13 cellular contexts compared by ENCODE assay signal in genomic region chr3:183381179-183381578, GRCh38. TPM values are rescaled to one million over a fixed set of nuclear protein-coding genes. Genes with fewer than 3 reads are reported as not detected.
DNase-seq lines count a peak whose midpoint lies in the region; ATAC-seq, FAIRE-seq and TF ChIP-seq lines count a peak whose summit lies in the region.
"Had no signal": no experiment of that assay in that cellular context is flagged by ENCODE, and none has a peak within 500 bp of the region (broad histone marks: within the 10 kb centered on the region; RNA-seq: fewer than 3 reads in every experiment).

No MANE protein-coding gene starts in this region.

- no peaks in the 10 kb centered on the region for H3K9me3 Mint-ChIP-seq in activated naive CD8-positive, alpha-beta T cell treated with anti-CD3 and anti-CD28 coated beads, Interleukin-2, amount 50 U/mL, for 24 hours
- H3K9me3 Mint-ChIP-seq in activated naive CD8-positive, alpha-beta T cell treated with anti-CD3 and anti-CD28 coated beads for 36 hours: no peaks in the 10 kb centered on the region
- peaks cover 0 to 2% of the 10 kb centered on the region in 2 donors for H3K9me3 Mint-ChIP-seq in stimulated activated naive B cell treated with anti-CD40 and anti-IgM and Interleukin-4, amounts not matched to agents 10 μg/mL and 1 μg/mL and 100 μg/mL, for 72 hours
- H3K9me3 Mint-ChIP-seq: activated T-helper 2 cell treated with anti-CD3 and anti-CD28 coated beads, Interferon-gamma antibody, Interleukin-2, Interleukin-4, amounts not matched to agents 10 μg/mL and 5 μg/mL and 100 μg/mL, durations not matched to agents 14 hours and 24 hours and 36 hours; T-helper 1 cell treated with Interleukin-12 subunit alpha and Interleukin-12 subunit beta and Interleukin-4 antibody, amounts not matched to agents 30 μg/mL and 1 μg/mL, for 36 hours had no signal

- no peak overlapping the region for H3K9ac ChIP-seq in mammary epithelial cell (ENCODE audit: insufficient read depth, low read length)
- H3K9ac ChIP-seq: BLaER1 had no signal

- H3K27me3 Mint-ChIP-seq in activated naive CD8-positive, alpha-beta T cell treated with anti-CD3 and anti-CD28 coated beads, Interleukin-2, amount 50 U/mL, for 24 hours: peaks cover 2% of the 10 kb centered on the region
- H3K27me3 Mint-ChIP-seq in activated naive CD8-positive, alpha-beta T cell treated with anti-CD3 and anti-CD28 coated beads for 36 hours: peaks cover 3% of the 10 kb centered on the region
- peaks cover 14 to 23% of the 10 kb centered on the region in 2 donors for H3K27me3 Mint-ChIP-seq in stimulated activated naive B cell treated with anti-CD40 and anti-IgM and Interleukin-4, amounts not matched to agents 10 μg/mL and 1 μg/mL and 100 μg/mL, for 72 hours

- FAIRE-seq in small intestine (lab: Jason Lieb, UNC): no peak

- CTCF ChIA-PET in mammary epithelial cell (lab: Charles Lee; ENCODE audit: low non-redundant PET): interaction anchor here (0.8 kb wide), 1 partner anchor 196 kb away, joined by 3 read pairs; no protein-coding TSS in a partner anchor

- dilution Hi-C loops in mammary epithelial cell (cut with HindIII; ENCODE audit: low sequenced_read_pairs): no loop called here

- DNase-seq in activated naive CD8-positive, alpha-beta T cell treated with anti-CD3 and anti-CD28 coated beads, Interleukin-2, amount 50 U/mL, for 24 hours: no peak
- DNase-seq in activated naive CD8-positive, alpha-beta T cell treated with anti-CD3 and anti-CD28 coated beads for 36 hours: no peak
- DNase-seq in NCI-H2196 (lab: John Stamatoyannopoulos, UW; ENCODE audit: unreplicated experiment) (peak; percentile 45), mammary epithelial cell (peak; percentile 80), small intestine (no peak), vagina (ENCODE audit: extremely low spot score in 2 of 2) (no peak), left cardiac atrium (no peak)
- DNase-seq in stimulated activated naive B cell treated with anti-CD40 and anti-IgM and Interleukin-4, amounts not matched to agents 10 μg/mL and 1 μg/mL and 100 μg/mL, for 72 hours: no peak
- DNase-seq: left colon, NCI-H1694 had no signal

- H3K9me3 ChIP-seq in mammary epithelial cell (replicated peaks; ENCODE audit: insufficient read depth, low read length) (no peaks in the 10 kb centered on the region), small intestine (ENCODE audit: control insufficient read depth, low read depth) (no peaks in the 10 kb centered on the region), vagina (no peaks in the 10 kb centered on the region)
- H3K9me3 ChIP-seq: BLaER1 had no signal

- 61% methylated on average over 4 of the region's 4 CpGs for WGBS in mammary epithelial cell (ENCODE audit: low coverage, missing lambda C conversion rate)
- WGBS in small intestine, 3 donors: 61 to 70% (median 67%) methylated on average over 4 of the region's 4 CpGs

- peak; percentile 54 for ATAC-seq in activated naive CD8-positive, alpha-beta T cell treated with anti-CD3 and anti-CD28 coated beads, Interleukin-2, amount 50 U/mL, for 24 hours
- ATAC-seq in stimulated activated naive B cell treated with anti-CD40 and anti-IgM and Interleukin-4, amounts not matched to agents 10 μg/mL and 1 μg/mL and 100 μg/mL, for 72 hours (replicated peaks): peak; percentile 30 to 33
- ATAC-seq in left cardiac atrium: no peak
- ATAC-seq: left colon had no signal

- H4K20me1 ChIP-seq in mammary epithelial cell (ENCODE audit: insufficient read depth, low read length): no peaks in the 10 kb centered on the region
- H4K20me1 ChIP-seq: BLaER1 had no signal

- TF ChIP-seq POLR2A in vagina (IDR thresholded peaks at IDR 0.05): no peak

- no peak overlapping the region for H3K4me3 ChIP-seq in mammary epithelial cell (replicated peaks in 1 of 3; ENCODE audit: insufficient read depth in 1 of 3, low read depth in 2 of 3, low read length in 3 of 3)
- H3K4me3 ChIP-seq in small intestine (ENCODE audit: low read depth in 1 of 2, low read length in 2 of 2): no peak overlapping the region
- no peak overlapping the region for H3K4me3 ChIP-seq in vagina
- H3K4me3 ChIP-seq: BLaER1 had no signal

- in situ Hi-C loops in mammary epithelial cell (cut with MboI; ENCODE audit: low sequenced_read_pairs in 2 of 2): loop anchor here in 1 of 2 donors (5.0 to 10.0 kb wide), 2 partner anchors 126 to 199 kb away; partner anchors contain the start of gene B3GNT5

- intact Hi-C loops in mammary epithelial cell (cut with micrococcal nuclease): no loop called here
- intact Hi-C loops in vagina (cut with DNase I): loop anchor here (5.0 kb wide), 1 partner anchor 199 kb away; no protein-coding TSS in a partner anchor
- intact Hi-C loops in left cardiac atrium (cut with DNase I): loop anchor here in 1 of 2 donors (10.0 kb wide), 1 partner anchor 256 kb away; no protein-coding TSS in a partner anchor

- no peak overlapping the region for H3K27ac Mint-ChIP-seq in activated naive CD8-positive, alpha-beta T cell treated with anti-CD3 and anti-CD28 coated beads, Interleukin-2, amount 50 U/mL, for 24 hours
- H3K27ac Mint-ChIP-seq in activated naive CD8-positive, alpha-beta T cell treated with anti-CD3 and anti-CD28 coated beads for 36 hours: no peak overlapping the region
- H3K27ac Mint-ChIP-seq in stimulated activated naive B cell treated with anti-CD40 and anti-IgM and Interleukin-4, amounts not matched to agents 10 μg/mL and 1 μg/mL and 100 μg/mL, for 72 hours: peak overlapping the region; percentile 88
- H3K27ac Mint-ChIP-seq: activated T-helper 2 cell treated with anti-CD3 and anti-CD28 coated beads, Interferon-gamma antibody, Interleukin-2, Interleukin-4, amounts not matched to agents 10 μg/mL and 5 μg/mL and 100 μg/mL, durations not matched to agents 14 hours and 24 hours and 36 hours; T-helper 1 cell treated with Interleukin-12 subunit alpha and Interleukin-12 subunit beta and Interleukin-4 antibody, amounts not matched to agents 30 μg/mL and 1 μg/mL, for 36 hours had no signal

- TF ChIP-seq CTCF in mammary epithelial cell (conservative IDR thresholded peaks at IDR 0.05 in 1 of 2, IDR thresholded peaks at IDR 0.05 in 1 of 2; ENCODE audit: extremely low read depth in 1 of 2, insufficient read depth in 1 of 2, low read depth in 1 of 2, low read length in 2 of 2) (no peak), vagina (IDR thresholded peaks at IDR 0.05) (no peak)

- peak overlapping the region; percentile 47 for H3K27ac ChIP-seq in mammary epithelial cell (ENCODE audit: insufficient read depth, low read depth, low read length)
- no peak overlapping the region for H3K27ac ChIP-seq in small intestine (ENCODE audit: low read depth in 1 of 2, low read length in 1 of 2)
- no peak overlapping the region for H3K27ac ChIP-seq in vagina
- H3K27ac ChIP-seq: BLaER1 had no signal

- no peak overlapping the region for H3K4me2 ChIP-seq in mammary epithelial cell (ENCODE audit: insufficient read depth, low read depth, low read length)
- H3K4me2 ChIP-seq: BLaER1 had no signal

- peaks cover 2% of the 10 kb centered on the region for H3K36me3 Mint-ChIP-seq in activated naive CD8-positive, alpha-beta T cell treated with anti-CD3 and anti-CD28 coated beads, Interleukin-2, amount 50 U/mL, for 24 hours (ENCODE audit: low read depth)
- peaks cover 1% of the 10 kb centered on the region for H3K36me3 Mint-ChIP-seq in activated naive CD8-positive, alpha-beta T cell treated with anti-CD3 and anti-CD28 coated beads for 36 hours
- peaks cover 4 to 7% of the 10 kb centered on the region in 2 donors for H3K36me3 Mint-ChIP-seq in stimulated activated naive B cell treated with anti-CD40 and anti-IgM and Interleukin-4, amounts not matched to agents 10 μg/mL and 1 μg/mL and 100 μg/mL, for 72 hours

- H3K36me3 ChIP-seq in mammary epithelial cell (ENCODE audit: insufficient read depth, low read length): no peaks in the 10 kb centered on the region
- H3K36me3 ChIP-seq in small intestine (ENCODE audit: control insufficient read depth in 2 of 2, insufficient read depth in 2 of 2, low read length in 2 of 2): no peaks in the 10 kb centered on the region
- H3K36me3 ChIP-seq in vagina: no peaks in the 10 kb centered on the region

- H3K4me3 Mint-ChIP-seq in activated naive CD8-positive, alpha-beta T cell treated with anti-CD3 and anti-CD28 coated beads, Interleukin-2, amount 50 U/mL, for 24 hours: no peak overlapping the region
- H3K4me3 Mint-ChIP-seq in activated naive CD8-positive, alpha-beta T cell treated with anti-CD3 and anti-CD28 coated beads for 36 hours: no peak overlapping the region
- peak overlapping the region in 1 of 2 donors; percentile 2 for H3K4me3 Mint-ChIP-seq in stimulated activated naive B cell treated with anti-CD40 and anti-IgM and Interleukin-4, amounts not matched to agents 10 μg/mL and 1 μg/mL and 100 μg/mL, for 72 hours
- H3K4me3 Mint-ChIP-seq: T-helper 1 cell treated with Interleukin-12 subunit alpha and Interleukin-12 subunit beta and Interleukin-4 antibody, amounts not matched to agents 30 μg/mL and 1 μg/mL, for 36 hours had no signal

- H3K27me3 ChIP-seq in mammary epithelial cell (ENCODE audit: insufficient read depth, low read length) (no peaks in the 10 kb centered on the region), small intestine (ENCODE audit: control insufficient read depth in 2 of 2, insufficient read depth in 2 of 2, low read length in 2 of 2) (no peaks in the 10 kb centered on the region), vagina (no peaks in the 10 kb centered on the region)
- H3K27me3 ChIP-seq: BLaER1 had no signal

- H3K4me1 Mint-ChIP-seq in activated naive CD8-positive, alpha-beta T cell treated with anti-CD3 and anti-CD28 coated beads, Interleukin-2, amount 50 U/mL, for 24 hours: peaks cover 41% of the 10 kb centered on the region
- peaks cover 17% of the 10 kb centered on the region for H3K4me1 Mint-ChIP-seq in activated naive CD8-positive, alpha-beta T cell treated with anti-CD3 and anti-CD28 coated beads for 36 hours
- peaks cover 39 to 66% of the 10 kb centered on the region in 2 donors for H3K4me1 Mint-ChIP-seq in stimulated activated naive B cell treated with anti-CD40 and anti-IgM and Interleukin-4, amounts not matched to agents 10 μg/mL and 1 μg/mL and 100 μg/mL, for 72 hours

- H3K4me1 ChIP-seq in mammary epithelial cell (ENCODE audit: insufficient read depth, low read length) (peaks cover 35% of the 10 kb centered on the region), small intestine (ENCODE audit: control insufficient read depth in 2 of 2, insufficient read depth in 1 of 2, low read depth in 1 of 2, low read length in 1 of 2) (no peaks in the 10 kb centered on the region), vagina (no peaks in the 10 kb centered on the region)

- H3K79me2 ChIP-seq in mammary epithelial cell (ENCODE audit: insufficient read depth, low read length): no peaks in the 10 kb centered on the region

- peak overlapping the region; percentile 49 for H2AFZ ChIP-seq in mammary epithelial cell (ENCODE audit: low read depth, low read length)

- no TSS peak for BruUV-seq in mammary epithelial cell (replicated peaks; lab: Mats Ljungman, UMichigan)

RNA-seq across cellular contexts. Expression of gene MCF2L2, which starts 47.2 kb away (rescaled TPM):
- total RNA-seq in activated naive CD8-positive, alpha-beta T cell treated with anti-CD3 and anti-CD28 coated beads for 36 hours: 1 to 10 TPM; 1.9 to 2.2 TPM
- total RNA-seq in mammary epithelial cell (1 to 10 TPM; 2.0 to 2.7 TPM), vagina (2.0 TPM), left cardiac atrium (1 to 10 TPM in 1 of 2 donors, under 1 TPM in 1; 0.34 to 1.1 TPM)
- polyA plus RNA-seq in mammary epithelial cell (0.26 TPM), small intestine (1 to 10 TPM in 2 of 3 donors, not detected in 1; 1.1 to 1.3 TPM)
- polyA minus RNA-seq in mammary epithelial cell: not detected

Comparison
In these comparisons a context has a peak if more than half of its experiments do, and no peak if none do; other contexts are left out.
1. ATAC-seq: peak in activated naive CD8-positive, alpha-beta T cell treated with anti-CD3 and anti-CD28 coated beads, Interleukin-2, amount 50 U/mL, for 24 hours (single experiment) and stimulated activated naive B cell treated with anti-CD40 and anti-IgM and Interleukin-4, amounts not matched to agents 10 μg/mL and 1 μg/mL and 100 μg/mL, for 72 hours (2 of 2); none in left cardiac atrium (0 of 2).
2. DNase-seq: peak in NCI-H2196 (single experiment) and mammary epithelial cell (single experiment); none in activated naive CD8-positive, alpha-beta T cell treated with anti-CD3 and anti-CD28 coated beads, Interleukin-2, amount 50 U/mL, for 24 hours (single experiment), activated naive CD8-positive, alpha-beta T cell treated with anti-CD3 and anti-CD28 coated beads for 36 hours (single experiment), stimulated activated naive B cell treated with anti-CD40 and anti-IgM and Interleukin-4, amounts not matched to agents 10 μg/mL and 1 μg/mL and 100 μg/mL, for 72 hours (single experiment), small intestine (single experiment), vagina (0 of 2) and left cardiac atrium (single experiment).